8 cellular contexts compared by ENCODE assay signal in genomic region chr4:77240469-77241066, GRCh38.
DNase-seq lines count a peak whose midpoint lies in the region; FAIRE-seq and TF ChIP-seq lines count a peak whose summit lies in the region.

No MANE protein-coding gene starts in this region.

- FAIRE-seq in H54 (lab: Jason Lieb, UNC) (no peak), astrocyte (lab: Jason Lieb, UNC) (peak; percentile 5)

- H3K4me1 Mint-ChIP-seq in astrocyte (ENCODE audit: low read depth, unreplicated experiment) = no peaks in the 10 kb centered on the region

- H3K9me3 Mint-ChIP-seq in astrocyte (ENCODE audit: unreplicated experiment) = no peaks in the 10 kb centered on the region

- no peaks in the 10 kb centered on the region for H3K4me1 ChIP-seq in astrocyte (ENCODE audit: insufficient read depth, low read length)

- no peak overlapping the region for H3K27ac ChIP-seq in astrocyte (ENCODE audit: low read depth, low read length)

- no peak overlapping the region for H2AFZ ChIP-seq in astrocyte (ENCODE audit: low read depth, low read length)

- peaks cover 56% of the 10 kb centered on the region for H3K27me3 Mint-ChIP-seq in astrocyte (ENCODE audit: low read depth, unreplicated experiment)

- H3K27ac Mint-ChIP-seq in astrocyte (ENCODE audit: unreplicated experiment) = no peak overlapping the region

- peak; percentile 56 for DNase-seq in GDM1 (lab: John Stamatoyannopoulos, UW)
- DNase-seq in H54 (ENCODE audit: insufficient read length, low spot score) = peak; percentile 20
- peak; percentile 78 for DNase-seq in NAMALWA (ENCODE audit: low spot score)
- DNase-seq in T-helper 2 cell = peak in 3 of 5 experiments; percentile 17 to 54 (median 41)
- DNase-seq in astrocyte (ENCODE audit: low read depth) = peak; percentile 8
- DNase-seq in iPS DF 19.7 (ENCODE audit: low read depth, low spot score) = peak; percentile 25
- DNase-seq in stimulated activated CD4-positive, alpha-beta T cell treated with anti-CD3 and anti-CD28 coated beads, Interleukin-12 subunit alpha, Interleukin-12 subunit beta, amount 100 ng/mL, for 48 hours (ENCODE audit: low read depth in 2 of 3, low spot score in 1 of 3) = peak; percentile 33 to 60 (median 46)
- no peak for DNase-seq in NCI-H524 treated with DMSO at 0.1 percent for 48 hours (lab: John Stamatoyannopoulos, UW)

- H3K79me2 ChIP-seq in astrocyte (ENCODE audit: insufficient read depth, low read length) = no peaks in the 10 kb centered on the region

- no peak overlapping the region for H3K9ac ChIP-seq in astrocyte (ENCODE audit: low read length)

- H3K36me3 ChIP-seq in astrocyte (ENCODE audit: insufficient read depth, low read length) = no peaks in the 10 kb centered on the region

- H3K9me3 ChIP-seq in astrocyte (ENCODE audit: insufficient read depth, low read depth, low read length) = no peaks in the 10 kb centered on the region

- no peak overlapping the region for H3K4me2 ChIP-seq in astrocyte (ENCODE audit: low read length)

- peaks cover 32% of the 10 kb centered on the region for H3K27me3 ChIP-seq in astrocyte (ENCODE audit: insufficient read depth, low read length)

- no peaks in the 10 kb centered on the region for H3K36me3 Mint-ChIP-seq in astrocyte (ENCODE audit: low read depth, unreplicated experiment)

- H4K20me1 ChIP-seq in astrocyte (ENCODE audit: insufficient read depth, low read length) = no peaks in the 10 kb centered on the region

- H3K4me3 ChIP-seq in astrocyte (ENCODE audit: insufficient read depth, low read depth, low read length) = no peak overlapping the region

- no peak for TF ChIP-seq POLR2A in H54 (IDR thresholded peaks at IDR 0.05; ENCODE audit: low read depth, low read length)

- peak; percentile 56 for TF ChIP-seq CTCF in astrocyte (IDR thresholded peaks at IDR 0.05; ENCODE audit: insufficient read depth, low read depth, low read length)

- no peak overlapping the region for H3K4me3 Mint-ChIP-seq in astrocyte (ENCODE audit: unreplicated experiment)
